8 cellular contexts compared by ENCODE assay signal in genomic region chr16:588889-589657, GRCh38. TPM values are rescaled to one million over a fixed set of nuclear protein-coding genes. Genes with fewer than 3 reads are reported as not detected.
DNase-seq lines count a peak whose midpoint lies in the region; TF ChIP-seq lines count a peak whose summit lies in the region.

No MANE protein-coding gene starts in this region.

- no peak for TF ChIP-seq CTCF in HFF-Myc (IDR thresholded peaks at IDR 0.05; ENCODE audit: low read depth, low read length, missing control alignments)

- peaks cover 31% of the 10 kb centered on the region for H3K4me1 Mint-ChIP-seq in activated naive CD4-positive, alpha-beta T cell treated with anti-CD3 and anti-CD28 coated beads, Interleukin-2, amount 10 ng/mL, durations not matched to agents 7 days and 5 days

- H3K27ac Mint-ChIP-seq in activated naive CD4-positive, alpha-beta T cell treated with anti-CD3 and anti-CD28 coated beads, Interleukin-2, amount 10 ng/mL, durations not matched to agents 7 days and 5 days = peak overlapping the region; percentile 100

- H3K4me3 ChIP-seq in HFF-Myc (replicated peaks; ENCODE audit: low read depth, low read length) = peak overlapping the region; percentile 79

- H3K4me3 Mint-ChIP-seq in activated naive CD4-positive, alpha-beta T cell treated with anti-CD3 and anti-CD28 coated beads, Interleukin-2, amount 10 ng/mL, durations not matched to agents 7 days and 5 days = peak overlapping the region; percentile 88

- H3K36me3 Mint-ChIP-seq in activated naive CD4-positive, alpha-beta T cell treated with anti-CD3 and anti-CD28 coated beads, Interleukin-2, amount 10 ng/mL, durations not matched to agents 7 days and 5 days = peaks cover 2% of the 10 kb centered on the region

- CTCF ChIA-PET in activated naive CD4-positive, alpha-beta T cell treated with anti-CD3 and anti-CD28 coated beads, Interleukin-2, amount 10 ng/mL, durations not matched to agents 7 days and 5 days (lab: Charles Lee) = no interaction called here

- peaks cover 4% of the 10 kb centered on the region for H3K27me3 Mint-ChIP-seq in activated naive CD4-positive, alpha-beta T cell treated with anti-CD3 and anti-CD28 coated beads, Interleukin-2, amount 10 ng/mL, durations not matched to agents 7 days and 5 days

- H3K9me3 Mint-ChIP-seq in activated naive CD4-positive, alpha-beta T cell treated with anti-CD3 and anti-CD28 coated beads, Interleukin-2, amount 10 ng/mL, durations not matched to agents 7 days and 5 days = no peaks in the 10 kb centered on the region

- in situ Hi-C loops in SK-MEL-5 (cut with HindIII; ENCODE audit: low pct_unique_long_range_greater_than_20kb, low sequenced_read_pairs) = no loop called here

- DNase-seq in GM04504 (ENCODE audit: low read depth) = peak; percentile 91
- peak; percentile 81 for DNase-seq in HFF-Myc (ENCODE audit: extremely low read depth, low read depth)
- DNase-seq in NAMALWA (ENCODE audit: low spot score) = peak; percentile 95
- DNase-seq in SK-MEL-5 (ENCODE audit: low read depth, low spot score) = peak; percentile 90
- peak; percentile 97 for DNase-seq in activated naive CD4-positive, alpha-beta T cell treated with anti-CD3 and anti-CD28 coated beads, Interleukin-2, amount 10 ng/mL, durations not matched to agents 7 days and 5 days
- peak; percentile 94 for DNase-seq in germinal center (ENCODE audit: low spot score)
- peak; percentile 92 to 100 (median 98) for DNase-seq in nucleus accumbens (lab: John Stamatoyannopoulos, UW)
- DNase-seq in superior temporal gyrus (ENCODE audit: extremely low spot score) = peak; percentile 98

RNA-seq across cellular contexts. Expression of gene RAB40C, which starts 0.8 kb away (rescaled TPM):
- 9.3 and 9.6 TPM in 2 replicates for total RNA-seq in SK-MEL-5 (2014; rRNA removed; shearing (Covaris generic))
- polyA plus RNA-seq in SK-MEL-5 (2015; cell fraction: cytosol; rRNA removed) = 14.3 and 16.5 TPM in 2 replicates
- polyA plus RNA-seq in SK-MEL-5 (2015; cell fraction: nucleus; rRNA removed) = 24.2 and 25.9 TPM in 2 replicates

RNA-seq across cellular contexts. Expression of gene PIGQ, which starts 19.3 kb away (rescaled TPM):
- 24.5 and 24.7 TPM in 2 replicates for total RNA-seq in SK-MEL-5 (2014; rRNA removed; shearing (Covaris generic))
- polyA plus RNA-seq in SK-MEL-5 (2015; cell fraction: cytosol; rRNA removed) = 46.5 and 49.6 TPM in 2 replicates
- 118 and 121 TPM in 2 replicates for polyA plus RNA-seq in SK-MEL-5 (2015; cell fraction: nucleus; rRNA removed)

RNA-seq across cellular contexts. Expression of gene NHLRC4, which starts 22.3 kb away (rescaled TPM):
- total RNA-seq in SK-MEL-5 (2014; rRNA removed; shearing (Covaris generic)) = 0.56 and 1.1 TPM in 2 replicates
- 0.77 and 1.5 TPM in 2 replicates for polyA plus RNA-seq in SK-MEL-5 (2015; cell fraction: cytosol; rRNA removed)
- 0.81 and 1.9 TPM in 2 replicates for polyA plus RNA-seq in SK-MEL-5 (2015; cell fraction: nucleus; rRNA removed)

RNA-seq across cellular contexts. Expression of gene PRR35, which starts 28.9 kb away (rescaled TPM):
- not detected in 2 replicates for total RNA-seq in SK-MEL-5 (2014; rRNA removed; shearing (Covaris generic))
- polyA plus RNA-seq in SK-MEL-5 (2015; cell fraction: cytosol; rRNA removed) = 0.11 and 0.33 TPM in 2 replicates
- not detected in 2 replicates for polyA plus RNA-seq in SK-MEL-5 (2015; cell fraction: nucleus; rRNA removed)

RNA-seq across cellular contexts. Expression of gene WFIKKN1, which starts 41.7 kb away (rescaled TPM):
- total RNA-seq in SK-MEL-5 (2014; rRNA removed; shearing (Covaris generic)) = 0.05 TPM in 2 replicates
- 0.17 and 0.98 TPM in 2 replicates for polyA plus RNA-seq in SK-MEL-5 (2015; cell fraction: cytosol; rRNA removed)
- 0.35 and 0.38 TPM in 2 replicates for polyA plus RNA-seq in SK-MEL-5 (2015; cell fraction: nucleus; rRNA removed)

Comparison
In these comparisons a context has a peak if more than half of its experiments do, and no peak if none do; other contexts are left out.
1. Peak in every context shown above with its lines: DNase-seq and H3K4me3 ChIP-seq.